1 cellular context compared by ENCODE assay signal in the genomic region with DNA sequence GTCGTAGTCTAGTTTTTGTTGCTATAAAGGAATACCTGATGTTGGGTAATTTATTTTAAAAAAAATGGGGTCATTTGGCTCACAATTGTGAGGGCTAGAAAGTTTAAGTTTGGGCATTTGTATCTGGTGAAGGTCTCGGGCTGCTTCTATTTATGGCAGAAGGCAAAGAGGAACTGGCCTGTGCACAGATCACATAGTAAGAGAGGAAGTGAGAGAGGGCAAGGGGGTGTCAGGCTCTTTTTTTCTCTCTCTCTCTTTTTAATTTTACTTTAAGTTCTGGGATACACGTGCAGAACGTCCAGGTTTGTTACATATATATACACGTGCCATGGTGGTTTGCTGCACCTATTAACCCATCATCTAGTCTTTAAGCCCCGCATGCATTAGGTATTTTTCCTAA.
A peak's percentile ranks its signal among the peaks of the same experiment; 100 is the strongest.
TF ChIP-seq lines count a peak whose summit lies in the region.

No MANE protein-coding gene starts in this region.

TF ChIP-seq in GM12878, 131 proteins besides CTCF, POLR2A, EP300 and RAD21 (continued from another document):
- TF ChIP-seq, protein P1, sequence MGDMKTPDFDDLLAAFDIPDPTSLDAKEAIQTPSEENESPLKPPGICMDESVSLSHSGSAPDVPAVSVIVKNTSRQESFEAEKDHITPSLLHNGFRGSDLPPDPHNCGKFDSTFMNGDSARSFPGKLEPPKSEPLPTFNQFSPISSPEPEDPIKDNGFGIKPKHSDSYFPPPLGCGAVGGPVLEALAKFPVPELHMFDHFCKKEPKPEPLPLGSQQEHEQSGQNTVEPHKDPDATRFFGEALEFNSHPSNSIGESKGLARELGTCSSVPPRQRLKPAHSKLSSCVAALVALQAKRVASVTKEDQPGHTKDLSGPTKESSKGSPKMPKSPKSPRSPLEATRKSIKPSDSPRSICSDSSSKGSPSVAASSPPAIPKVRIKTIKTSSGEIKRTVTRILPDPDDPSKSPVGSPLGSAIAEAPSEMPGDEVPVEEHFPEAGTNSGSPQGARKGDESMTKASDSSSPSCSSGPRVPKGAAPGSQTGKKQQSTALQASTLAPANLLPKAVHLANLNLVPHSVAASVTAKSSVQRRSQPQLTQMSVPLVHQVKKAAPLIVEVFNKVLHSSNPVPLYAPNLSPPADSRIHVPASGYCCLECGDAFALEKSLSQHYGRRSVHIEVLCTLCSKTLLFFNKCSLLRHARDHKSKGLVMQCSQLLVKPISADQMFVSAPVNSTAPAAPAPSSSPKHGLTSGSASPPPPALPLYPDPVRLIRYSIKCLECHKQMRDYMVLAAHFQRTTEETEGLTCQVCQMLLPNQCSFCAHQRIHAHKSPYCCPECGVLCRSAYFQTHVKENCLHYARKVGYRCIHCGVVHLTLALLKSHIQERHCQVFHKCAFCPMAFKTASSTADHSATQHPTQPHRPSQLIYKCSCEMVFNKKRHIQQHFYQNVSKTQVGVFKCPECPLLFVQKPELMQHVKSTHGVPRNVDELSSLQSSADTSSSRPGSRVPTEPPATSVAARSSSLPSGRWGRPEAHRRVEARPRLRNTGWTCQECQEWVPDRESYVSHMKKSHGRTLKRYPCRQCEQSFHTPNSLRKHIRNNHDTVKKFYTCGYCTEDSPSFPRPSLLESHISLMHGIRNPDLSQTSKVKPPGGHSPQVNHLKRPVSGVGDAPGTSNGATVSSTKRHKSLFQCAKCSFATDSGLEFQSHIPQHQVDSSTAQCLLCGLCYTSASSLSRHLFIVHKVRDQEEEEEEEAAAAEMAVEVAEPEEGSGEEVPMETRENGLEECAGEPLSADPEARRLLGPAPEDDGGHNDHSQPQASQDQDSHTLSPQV (IDR thresholded peaks at IDR 0.05): no peak
- TF ChIP-seq RUNX3 (IDR thresholded peaks at IDR 0.05; ENCODE audit: low read length): no peak
- no peak for TF ChIP-seq ZSCAN29 (IDR thresholded peaks at IDR 0.05)
- 0 out of 2 replicates have a peak, but pooled peaks have one; percentile 30 for TF ChIP-seq PAX5 (IDR thresholded peaks at IDR 0.05; ENCODE audit: borderline replicate concordance, low read depth, low read length)
- TF ChIP-seq IKZF2 (IDR thresholded peaks at IDR 0.05): 0 out of 4 replicates have a peak, but pooled peaks of 1 of the 2 experiments have one; percentile 17
- no peak for TF ChIP-seq BRCA1 (IDR thresholded peaks at IDR 0.05; ENCODE audit: low read depth, low read length)
- peak; percentile 55 to 82 for TF ChIP-seq BHLHE40 (IDR thresholded peaks at IDR 0.05; ENCODE audit: borderline replicate concordance in 1 of 2, low read depth in 2 of 2, low read length in 1 of 2)
- no peak for TF ChIP-seq PAX8 (IDR thresholded peaks at IDR 0.05)
- TF ChIP-seq SIX5 (IDR thresholded peaks at IDR 0.05; ENCODE audit: low read depth, low read length, severe bottlenecking): no peak
- no peak for TF ChIP-seq POLR2AphosphoS2 (IDR thresholded peaks at IDR 0.05; ENCODE audit: low read depth, low read length)
TF ChIP-seq in GM12878: peak in this region for 10.
